19 cellular contexts compared by ENCODE assay signal in the genomic region with DNA sequence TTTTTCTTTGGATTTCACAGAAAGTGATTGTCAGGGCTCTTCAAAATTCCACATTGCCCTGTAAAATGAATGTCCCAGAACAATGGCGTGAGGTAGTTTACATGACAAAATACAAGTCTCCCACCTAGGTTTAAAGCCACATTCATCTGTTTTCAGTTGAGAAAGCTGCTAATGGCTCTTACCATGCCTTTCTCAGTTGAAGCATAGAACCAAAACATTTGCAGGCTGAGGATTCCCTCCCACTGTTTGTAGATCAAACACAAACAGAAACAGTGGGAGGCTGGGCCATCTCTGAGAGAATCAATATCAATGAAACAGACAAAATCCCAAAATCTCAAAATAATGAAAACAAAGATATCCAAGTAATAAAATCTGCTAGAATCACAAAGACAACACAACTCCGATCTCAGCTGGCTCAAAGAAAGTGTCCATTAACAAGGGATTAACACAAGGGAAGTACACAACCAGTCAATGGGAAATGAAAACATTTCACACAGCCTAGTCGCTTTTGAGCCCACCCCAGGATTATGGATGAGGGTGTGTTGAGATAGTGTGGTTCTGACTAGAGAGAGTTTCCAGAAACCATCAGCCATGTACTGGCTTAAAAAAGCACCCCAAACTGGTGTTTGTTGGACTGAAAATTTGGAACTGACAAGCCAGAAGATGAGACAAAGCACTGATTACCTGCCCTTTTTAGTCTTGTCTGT. TPM values are rescaled to one million over a fixed set of nuclear protein-coding genes. Genes with fewer than 3 reads are reported as not detected.
DNase-seq lines count a peak whose midpoint lies in the region; FAIRE-seq and TF ChIP-seq lines count a peak whose summit lies in the region.
"Had no signal": no experiment of that assay in that cellular context is flagged by ENCODE, and none has a peak within 500 bp of the region (broad histone marks: within the 10 kb centered on the region; RNA-seq: fewer than 3 reads in every experiment).

No MANE protein-coding gene starts in this region.

- no peak overlapping the region for H4K91ac ChIP-seq in H9 (ENCODE audit: insufficient read length, low read depth, low read length)
- H4K91ac ChIP-seq in H1 (replicated peaks; ENCODE audit: insufficient read length, low read length), result no peak overlapping the region

- no peaks in the 10 kb centered on the region for H3K9me3 Mint-ChIP-seq in H9

- H3K4ac ChIP-seq in H9 (ENCODE audit: low read depth, low read length), result no peak overlapping the region
- H3K4ac ChIP-seq in H1 (replicated peaks; ENCODE audit: insufficient read length, low read depth, low read length), result no peak overlapping the region

- CTCF ChIA-PET in H1 (lab: Charles Lee; ENCODE audit: partially characterized antibody), result interaction anchor here (0.6 to 5.6 kb wide), 2 partner anchors 35 to 227 kb away, joined by 3 to 32 read pairs; no protein-coding TSS in a partner anchor

- no peak overlapping the region for H4K5ac ChIP-seq in H9 (ENCODE audit: insufficient read length, low read depth, low read length)
- no peak overlapping the region for H4K5ac ChIP-seq in H1 (ENCODE audit: insufficient read length, low read depth, low read length)

- H4K8ac ChIP-seq in H9 (replicated peaks; ENCODE audit: insufficient read length, low read depth, low read length), result no peak overlapping the region
- no peak overlapping the region for H4K8ac ChIP-seq in H1 (ENCODE audit: extremely low read depth, insufficient read depth, low read length)

- H3K18ac ChIP-seq in H9 (ENCODE audit: insufficient read length, low read depth, low read length) (no peak overlapping the region), H1 (ENCODE audit: extremely low read depth, low read length) (no peak overlapping the region; the same call in 1 of the 2 replicates)

- H2BK12ac ChIP-seq in H9 (ENCODE audit: insufficient read length, low read depth, low read length) (no peak overlapping the region), H1 (ENCODE audit: low read depth, low read length) (no peak overlapping the region)

- H3K9me3 ChIP-seq in H9 (ENCODE audit: control insufficient read depth, low read depth, low read length), result no peaks in the 10 kb centered on the region
- no peaks in the 10 kb centered on the region for H3K9me3 ChIP-seq in H1 (ENCODE audit: insufficient read depth in 2 of 2, low read depth in 1 of 2, low read length in 1 of 2)
- H3K9me3 ChIP-seq: A549, BE2C had no signal

- H4K20me1 ChIP-seq in H9 (ENCODE audit: control insufficient read depth, insufficient read depth, insufficient read length) (no peaks in the 10 kb centered on the region), H1 (replicated peaks in 1 of 2; ENCODE audit: control insufficient read depth in 1 of 2, insufficient read depth in 2 of 2, low read length in 2 of 2) (no peaks in the 10 kb centered on the region)

- peak; percentile 84 for FAIRE-seq in H1 (lab: Jason Lieb, UNC)
- FAIRE-seq: A549 had no signal

- TF ChIP-seq CTCF in H9 (conservative IDR thresholded peaks at IDR 0.05) (no peak), H1 (IDR thresholded peaks at IDR 0.05; ENCODE audit: control extremely low read depth in 1 of 3, insufficient read depth in 1 of 3, low read depth in 1 of 3, low read length in 3 of 3) (no peak), GM20000 (IDR thresholded peaks at IDR 0.05; ENCODE audit: extremely low read depth, missing control alignments) (no peak)

- H2AK5ac ChIP-seq in H9 (ENCODE audit: insufficient read length, low read length) (no peak overlapping the region), H1 (ENCODE audit: low read depth, low read length) (no peak overlapping the region)

- H2BK15ac ChIP-seq in H9 (ENCODE audit: low read depth, low read length), result no peak overlapping the region
- H2BK15ac ChIP-seq in H1 (ENCODE audit: low read length), result no peak overlapping the region

- H3K4me3 Mint-ChIP-seq in H9, result peak overlapping the region in 1 of 2 experiments; percentile 19; a peak in 2 of 5 replicates

- H3K27ac ChIP-seq in H9 (ENCODE audit: insufficient read length, low read depth, low read length), result no peak overlapping the region
- H3K27ac ChIP-seq in H1 (ENCODE audit: low read depth, low read length), result no peak overlapping the region
- H3K27ac ChIP-seq: A549, GM23248, KMS-11 had no signal

- H3K4me2 ChIP-seq in H9 (ENCODE audit: insufficient read depth, insufficient read length, low read length), result no peak overlapping the region
- H3K4me2 ChIP-seq in H1 (ENCODE audit: insufficient read depth in 1 of 2, low read depth in 2 of 2, low read length in 2 of 2), result peak overlapping the region; percentile 9 to 53
- H3K4me2 ChIP-seq: A549, KMS-11 had no signal

- H3K4me1 ChIP-seq in H9 (ENCODE audit: insufficient read depth, low read length), result 0 out of 2 replicates have a peak, but pooled peaks cover 2% of the 10 kb centered on the region
- H3K4me1 ChIP-seq in H1 (replicated peaks in 1 of 4; ENCODE audit: control insufficient read depth in 3 of 4, insufficient read depth in 4 of 4, low read length in 3 of 4), result peaks cover 0 to 6% (median 3%) of the 10 kb centered on the region in 4 experiments; a peak in 3 of 7 replicates
- H3K4me1 ChIP-seq: A549, BE2C had no signal

- H3K23me2 ChIP-seq in H9 (ENCODE audit: insufficient read length, low read depth, low read length, poor library complexity, severe bottlenecking) (no peaks in the 10 kb centered on the region), H1 (ENCODE audit: low read depth, low read length) (no peaks in the 10 kb centered on the region)

- H2BK5ac ChIP-seq in H9 (ENCODE audit: insufficient read length, low read length), result no peak overlapping the region
- H2BK5ac ChIP-seq in H1 (ENCODE audit: low read depth, low read length), result no peak overlapping the region

- no peak overlapping the region for H3K56ac ChIP-seq in H9 (ENCODE audit: insufficient read length, low read depth, low read length)
- H3K56ac ChIP-seq in H1 (replicated peaks; ENCODE audit: insufficient read length, low read depth, low read length), result no peak overlapping the region

- H2AFZ ChIP-seq in H9 (ENCODE audit: low read length) (no peak overlapping the region), H1 (ENCODE audit: low read length) (no peak overlapping the region)
- H2AFZ ChIP-seq: GM23248 had no signal

- H2BK120ac ChIP-seq in H9 (ENCODE audit: low read depth, low read length, poor library complexity, severe bottlenecking) (no peak overlapping the region), H1 (replicated peaks; ENCODE audit: low read depth, low read length) (no peak overlapping the region)

- H3K4me1 Mint-ChIP-seq in H9, result peaks cover 33 to 37% of the 10 kb centered on the region in 2 experiments

- peak overlapping the region in 1 of 4 experiments; percentile 17; a peak in 1 of 8 replicates for H3K4me3 ChIP-seq in H1 (ENCODE audit: extremely low read depth in 1 of 4, insufficient read depth in 2 of 4, low read depth in 3 of 4, low read length in 4 of 4)
- H3K4me3 ChIP-seq: A549, GM23248 had no signal

- H3K27ac Mint-ChIP-seq in H9, result peak overlapping the region; percentile 3 to 89 (median 87); a peak in 6 of 7 replicates

- DNase-seq in H9 (no peak), NCI-H146 (lab: John Stamatoyannopoulos, UW) (peak; percentile 39), H1 (ENCODE audit: low read depth in 1 of 2, low spot score in 2 of 2) (no peak), iPS-NIHi7 (ENCODE audit: extremely low spot score) (peak; percentile 49), cerebellum (ENCODE audit: low spot score) (no peak), OCI-M1 (lab: John Stamatoyannopoulos, UW) (no peak), GM20000 (ENCODE audit: low spot score) (no peak), NK-92 (lab: John Stamatoyannopoulos, UW; ENCODE audit: unreplicated experiment) (no peak)
- DNase-seq: BE2C, EL, GM23248, NCI-H1092 treated with DMSO at 0.1 percent for 48 hours, NCI-H1436 treated with DMSO at 0.1 percent for 48 hours, NCI-H2029 treated with DMSO at 0.1 percent for 48 hours, NCI-H226, NCI-H524 treated with DMSO at 0.1 percent for 48 hours, SIG-M5 had no signal

- no peaks in the 10 kb centered on the region for H3K79me1 ChIP-seq in H9 (ENCODE audit: insufficient read depth, low read depth, low read length, poor library complexity, severe bottlenecking)
- H3K79me1 ChIP-seq in H1 (ENCODE audit: low read depth, low read length), result no peaks in the 10 kb centered on the region

- no peak; a peak in 1 of 3 replicates for TF ChIP-seq EP300 in H1 (IDR thresholded peaks at IDR 0.05; ENCODE audit: borderline replicate concordance in 1 of 2, low read depth in 2 of 2, low read length in 2 of 2)

- no peak overlapping the region for H3T11ph ChIP-seq in H9 (ENCODE audit: low read length)

- no peaks in the 10 kb centered on the region for H3K79me2 ChIP-seq in H9 (ENCODE audit: insufficient read depth, low read length)
- no peaks in the 10 kb centered on the region for H3K79me2 ChIP-seq in H1 (ENCODE audit: control insufficient read depth in 1 of 2, insufficient read depth in 2 of 2, low read length in 2 of 2)

- H3K9ac ChIP-seq in H9 (ENCODE audit: extremely low read depth, insufficient read length, low read length) (no peak overlapping the region), H1 (replicated peaks in 1 of 4; ENCODE audit: extremely low read depth in 1 of 4, low read depth in 3 of 4, low read length in 3 of 4) (no peak overlapping the region)
- H3K9ac ChIP-seq: GM23248, KMS-11 had no signal

- no peak overlapping the region for H2BK20ac ChIP-seq in H9 (ENCODE audit: low read depth, low read length, poor library complexity, severe bottlenecking)
- H2BK20ac ChIP-seq in H1 (ENCODE audit: low read length), result no peak overlapping the region

- TF ChIP-seq POLR2A in H1 (IDR thresholded peaks at IDR 0.05; ENCODE audit: control extremely low read depth in 1 of 2, low read depth in 2 of 2, low read length in 2 of 2), result no peak

- H3K27me3 ChIP-seq in H9 (ENCODE audit: insufficient read depth, low read length), result no peaks in the 10 kb centered on the region
- H3K27me3 ChIP-seq in H1 (replicated peaks in 1 of 4; ENCODE audit: control insufficient read depth in 3 of 4, extremely low read depth in 1 of 4, insufficient read depth in 3 of 4, low read length in 3 of 4), result peaks cover 0 to 2% (median 0%) of the 10 kb centered on the region in 4 experiments; a peak in 3 of 7 replicates

- H3K36me3 Mint-ChIP-seq in H9 (ENCODE audit: insufficient read depth in 1 of 3, low read depth in 3 of 3), result no peaks in the 10 kb centered on the region

- H3K14ac ChIP-seq in H9 (ENCODE audit: insufficient read depth, low read length), result no peak overlapping the region
- H3K14ac ChIP-seq in H1 (ENCODE audit: insufficient read length), result no peak overlapping the region

- H3K36me3 ChIP-seq in H1 (ENCODE audit: control insufficient read depth in 2 of 4, insufficient read depth in 4 of 4, low read length in 3 of 4), result no peaks in the 10 kb centered on the region
- H3K36me3 ChIP-seq: BE2C had no signal

- H3K23ac ChIP-seq in H9 (ENCODE audit: insufficient read length, low read depth, low read length), result no peak overlapping the region
- no peak overlapping the region for H3K23ac ChIP-seq in H1 (ENCODE audit: insufficient read length)

- H3K27me3 Mint-ChIP-seq in H9 (ENCODE audit: low read depth), result peaks cover 6% of the 10 kb centered on the region

- no peak for TF ChIP-seq RAD21 in H1 (IDR thresholded peaks at IDR 0.05 in 1 of 2, conservative IDR thresholded peaks at IDR 0.05 in 1 of 2; ENCODE audit: low read depth in 2 of 2, low read length in 2 of 2)

- POLR2A ChIA-PET in H1 (lab: Charles Lee; ENCODE audit: partially characterized antibody), result no interaction called here

- no CpG with 5 or more reads among the region's 3 CpGs for WGBS in H9 (ENCODE audit: extremely low coverage, insufficient read length, low lambda C conversion rate)
- 28% methylated on average over 3 of the region's 3 CpGs; no CpG with 5 or more reads in 1 of the 2 experiments for WGBS in H1 (ENCODE audit: extremely low coverage in 1 of 2, insufficient coverage in 1 of 2, insufficient read length in 1 of 2, insufficient replicate concordance in 2 of 2, low coverage in 1 of 2, low lambda C conversion rate in 2 of 2, missing lambda C conversion rate in 1 of 2), 2 experiments

RNA-seq across cellular contexts. Expression of gene TMEM260, which starts 54.5 kb away (rescaled TPM):
- total RNA-seq in H9 (2021) (19.1 and 20.0 TPM in 2 replicates), cerebellum (36.5 TPM)
- 15.2 and 16.8 TPM in 2 replicates for total RNA-seq in H1 (2021; fragmentation: NEBNext Ultra II Directional; extraction: Animal tissue kit (Norgen Biotek cat#: 25700))
- polyA plus RNA-seq in H1 (2011; rRNA removed), result 14.4 and 17.3 TPM in 2 replicates
- polyA plus RNA-seq in H1 (2011; cell fraction: cytosol; rRNA removed), result 10.7 TPM
- polyA plus RNA-seq in H1 (2011; cell fraction: nucleus; rRNA removed), result 31.8 TPM
- polyA plus RNA-seq in H1 (2012, experiment 1 of 2), result 6.6 to 7.9 TPM (median 7.1 TPM) in 4 replicates
- polyA plus RNA-seq in H1 (2012, experiment 2 of 2), result 1.6 TPM
- 21.9 TPM for polyA plus RNA-seq in H1 (2013, experiment 1 of 2)
- 22.0 TPM for polyA plus RNA-seq in H1 (2013, experiment 2 of 2)
- 24.2 and 26.5 TPM in 2 replicates for polyA minus RNA-seq in H1 (2011; rRNA and poly(A)+ RNA removed)
- polyA minus RNA-seq in H1 (2011; cell fraction: cytosol; rRNA and poly(A)+ RNA removed), result 15.2 TPM
- polyA minus RNA-seq in H1 (2011; cell fraction: nucleus; rRNA and poly(A)+ RNA removed), result 86.3 TPM

Comparison
In these comparisons a context has a peak if more than half of its experiments do, and no peak if none do; other contexts are left out.
1. DNase-seq: peak in NCI-H146 (single experiment) and iPS-NIHi7 (single experiment); none in H9 (single experiment), H1 (0 of 2), cerebellum (single experiment), OCI-M1 (single experiment), GM20000 (single experiment) and NK-92 (single experiment).